ENCODE assay signal across 38 cellular contexts in the genomic region with DNA sequence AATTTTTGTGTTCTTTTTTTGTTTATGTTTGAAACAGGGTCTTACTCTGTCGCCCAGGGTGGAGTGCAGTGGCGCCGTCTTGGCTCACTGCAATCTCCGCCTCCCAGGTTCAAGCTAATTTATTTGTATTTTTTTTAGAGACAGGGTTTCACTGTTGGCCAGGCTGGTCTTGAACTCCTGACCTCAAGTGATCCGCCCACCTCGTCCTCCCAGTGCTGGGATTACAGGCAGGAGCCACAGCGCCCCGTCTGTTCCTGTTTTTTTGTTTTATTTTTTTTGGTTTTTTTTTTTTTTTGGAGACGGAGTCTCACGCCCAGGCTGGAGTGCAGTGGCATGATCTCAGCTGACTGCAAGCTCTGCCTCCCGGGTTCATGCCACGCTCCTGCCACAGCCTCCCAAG. TPM values are rescaled to one million over a fixed set of nuclear protein-coding genes. Genes with fewer than 3 reads are reported as not detected.
"Had no signal": no experiment of that assay in that cellular context is flagged by ENCODE, and none has a peak within 500 bp of the region (broad histone marks: within the 10 kb centered on the region; RNA-seq: fewer than 3 reads in every experiment).

No MANE protein-coding gene starts in this region.

- ATAC-seq: activated CD4-positive, alpha-beta T cell treated with anti-CD3 and anti-CD28 coated beads for 36 hours; activated CD4-positive, CD25-positive, alpha-beta regulatory T cell treated with anti-CD3 and anti-CD28 coated beads, Interleukin-2, amount 50 U/mL, for 24 hours; activated CD8-positive, alpha-beta memory T cell treated with anti-CD3 and anti-CD28 coated beads, Interleukin-2, amount 10 ng/mL, durations not matched to agents 7 days and 5 days; activated CD8-positive, alpha-beta T cell treated with anti-CD3 and anti-CD28 coated beads, Interleukin-2, amount 10 ng/mL, durations not matched to agents 7 days and 5 days; activated naive CD8-positive, alpha-beta T cell treated with anti-CD3 and anti-CD28 coated beads, Interleukin-2, amount 50 U/mL, for 24 hours had no signal

- H3K27ac ChIP-seq: ascending aorta, cardiac muscle cell, VCaP had no signal

- H3K9me3 Mint-ChIP-seq: activated CD4-positive, alpha-beta memory T cell treated with anti-CD3 and anti-CD28 coated beads, Interleukin-2, amount 10 ng/mL, durations not matched to agents 7 days and 5 days; activated CD4-positive, alpha-beta T cell treated with anti-CD3 and anti-CD28 coated beads, Interleukin-2, amount 10 ng/mL, durations not matched to agents 7 days and 5 days; activated naive CD4-positive, alpha-beta T cell treated with anti-CD3 and anti-CD28 coated beads, Interleukin-2, amount 10 ng/mL, durations not matched to agents 7 days and 5 days; activated naive CD4-positive, alpha-beta T cell treated with anti-CD3 and anti-CD28 coated beads, Interleukin-2, amount 50 U/mL, for 24 hours; activated naive CD8-positive, alpha-beta T cell treated with anti-CD3 and anti-CD28 coated beads, Interleukin-2, amount 10 ng/mL, durations not matched to agents 7 days and 5 days; activated naive CD8-positive, alpha-beta T cell treated with anti-CD3 and anti-CD28 coated beads, Interleukin-2, amount 50 U/mL, for 24 hours; activated T-cell treated with anti-CD3 and anti-CD28 coated beads, Interleukin-2, amount 50 U/mL, for 24 hours; activated T-helper 2 cell treated with anti-CD3 and anti-CD28 coated beads, Interferon-gamma antibody, Interleukin-2, Interleukin-4, amounts not matched to agents 10 μg/mL and 5 μg/mL and 100 μg/mL, durations not matched to agents 14 hours and 24 hours and 36 hours; brain; central memory CD8-positive, alpha-beta T cell; T-helper 1 cell treated with Interleukin-12 subunit alpha and Interleukin-12 subunit beta and Interleukin-4 antibody, amounts not matched to agents 30 μg/mL and 1 μg/mL, for 36 hours; T-helper 2 cell treated with Interferon-gamma antibody and Interleukin-4, amounts not matched to agents 5 μg/mL and 100 μg/mL, for 36 hours had no signal

- H3K9me3 ChIP-seq: ascending aorta had no signal

- H3K27ac Mint-ChIP-seq: activated CD4-positive, alpha-beta memory T cell treated with anti-CD3 and anti-CD28 coated beads, Interleukin-2, amount 10 ng/mL, durations not matched to agents 7 days and 5 days; activated CD4-positive, alpha-beta T cell treated with anti-CD3 and anti-CD28 coated beads for 36 hours; activated CD4-positive, alpha-beta T cell treated with anti-CD3 and anti-CD28 coated beads, Interleukin-2, amount 10 ng/mL, durations not matched to agents 7 days and 5 days; activated CD8-positive, alpha-beta memory T cell treated with anti-CD3 and anti-CD28 coated beads, Interleukin-2, amount 10 ng/mL, durations not matched to agents 7 days and 5 days; activated CD8-positive, alpha-beta T cell treated with anti-CD3 and anti-CD28 coated beads, Interleukin-2, amount 10 ng/mL, durations not matched to agents 7 days and 5 days; activated naive CD4-positive, alpha-beta T cell treated with anti-CD3 and anti-CD28 coated beads, Interleukin-2, amount 10 ng/mL, durations not matched to agents 7 days and 5 days; activated naive CD4-positive, alpha-beta T cell treated with anti-CD3 and anti-CD28 coated beads, Interleukin-2, amount 50 U/mL, for 24 hours; activated naive CD8-positive, alpha-beta T cell; activated naive CD8-positive, alpha-beta T cell treated with anti-CD3 and anti-CD28 coated beads, Interleukin-2, amount 10 ng/mL, durations not matched to agents 7 days and 5 days; activated naive CD8-positive, alpha-beta T cell treated with anti-CD3 and anti-CD28 coated beads, Interleukin-2, amount 50 U/mL, for 24 hours; activated T-cell treated with anti-CD3 and anti-CD28 coated beads, Interleukin-2, amount 50 U/mL, for 24 hours; activated T-helper 2 cell treated with anti-CD3 and anti-CD28 coated beads, Interferon-gamma antibody, Interleukin-2, Interleukin-4, amounts not matched to agents 10 μg/mL and 5 μg/mL and 100 μg/mL, durations not matched to agents 14 hours and 24 hours and 36 hours; brain; T-helper 1 cell treated with Interleukin-12 subunit alpha and Interleukin-12 subunit beta and Interleukin-4 antibody, amounts not matched to agents 30 μg/mL and 1 μg/mL, for 36 hours; T-helper 2 cell treated with Interferon-gamma antibody and Interleukin-4, amounts not matched to agents 5 μg/mL and 100 μg/mL, for 36 hours had no signal

- H3K36me3 Mint-ChIP-seq: activated CD8-positive, alpha-beta memory T cell treated with anti-CD3 and anti-CD28 coated beads, Interleukin-2, amount 10 ng/mL, durations not matched to agents 7 days and 5 days; activated naive CD4-positive, alpha-beta T cell treated with anti-CD3 and anti-CD28 coated beads, Interleukin-2, amount 10 ng/mL, durations not matched to agents 7 days and 5 days; activated naive CD4-positive, alpha-beta T cell treated with anti-CD3 and anti-CD28 coated beads, Interleukin-2, amount 50 U/mL, for 24 hours; activated naive CD8-positive, alpha-beta T cell; activated naive CD8-positive, alpha-beta T cell treated with anti-CD3 and anti-CD28 coated beads, Interleukin-2, amount 10 ng/mL, durations not matched to agents 7 days and 5 days; brain had no signal

- H3K4me3 ChIP-seq: ascending aorta, cardiac muscle cell had no signal

- H3K4me1 Mint-ChIP-seq: activated CD8-positive, alpha-beta memory T cell treated with anti-CD3 and anti-CD28 coated beads, Interleukin-2, amount 10 ng/mL, durations not matched to agents 7 days and 5 days; activated naive CD4-positive, alpha-beta T cell treated with anti-CD3 and anti-CD28 coated beads, Interleukin-2, amount 10 ng/mL, durations not matched to agents 7 days and 5 days; activated naive CD4-positive, alpha-beta T cell treated with anti-CD3 and anti-CD28 coated beads, Interleukin-2, amount 50 U/mL, for 24 hours; activated naive CD8-positive, alpha-beta T cell treated with anti-CD3 and anti-CD28 coated beads, Interleukin-2, amount 50 U/mL, for 24 hours; brain; central memory CD8-positive, alpha-beta T cell had no signal

- DNase-seq: activated CD4-positive, alpha-beta memory T cell treated with anti-CD3 and anti-CD28 coated beads, Interleukin-2, amount 10 ng/mL, durations not matched to agents 7 days and 5 days; activated CD4-positive, alpha-beta T cell treated with anti-CD3 and anti-CD28 coated beads for 1 hour; activated CD4-positive, alpha-beta T cell treated with anti-CD3 and anti-CD28 coated beads for 36 hours; activated CD4-positive, alpha-beta T cell treated with anti-CD3 and anti-CD28 coated beads for 48 hours; activated CD4-positive, alpha-beta T cell treated with anti-CD3 and anti-CD28 coated beads, Interleukin-2, amount 10 ng/mL, durations not matched to agents 7 days and 5 days; activated CD4-positive, alpha-beta T cell treated with anti-CD3 and anti-CD28 coated beads, Interleukin-2, amount 50 U/mL, for 48 hours; activated CD4-positive, CD25-positive, alpha-beta regulatory T cell; activated CD8-positive, alpha-beta memory T cell treated with anti-CD3 and anti-CD28 coated beads for 24 hours; activated CD8-positive, alpha-beta memory T cell treated with anti-CD3 and anti-CD28 coated beads, Interleukin-2, amount 10 ng/mL, durations not matched to agents 7 days and 5 days; activated CD8-positive, alpha-beta memory T cell treated with anti-CD3 and anti-CD28 coated beads, Interleukin-2, amount 50 U/mL, for 48 hours; activated CD8-positive, alpha-beta T cell treated with anti-CD3 and anti-CD28 coated beads, Interleukin-2, amount 10 ng/mL, durations not matched to agents 7 days and 5 days; activated effector memory CD4-positive, alpha-beta T cell treated with Interleukin-2 at 50 U/mL for 16 hours; activated gamma-delta T cell; activated naive CD4-positive, alpha-beta T cell treated with anti-CD3 and anti-CD28 coated beads, Interleukin-2, amount 10 ng/mL, durations not matched to agents 7 days and 5 days; activated naive CD4-positive, alpha-beta T cell treated with Interleukin-2 at 50 U/mL for 16 hours; activated naive CD8-positive, alpha-beta T cell treated with anti-CD3 and anti-CD28 coated beads, Interleukin-2, amount 10 ng/mL, durations not matched to agents 7 days and 5 days; activated naive CD8-positive, alpha-beta T cell treated with anti-CD3 and anti-CD28 coated beads, Interleukin-2, amount 50 U/mL, for 24 hours; activated T-cell treated with anti-CD3 and anti-CD28 coated beads, Interleukin-2, amount 50 U/mL, for 24 hours; activated T-cell treated with anti-CD3 and anti-CD28 coated beads, Interleukin-2, amount 50 U/mL, for 48 hours; amygdala; anterior cingulate cortex; caudate nucleus; cerebellar nuclear complex; T-helper 2 cell; T-helper 9 cell had no signal

- H3K27me3 Mint-ChIP-seq: activated CD4-positive, alpha-beta T cell treated with anti-CD3 and anti-CD28 coated beads, Interleukin-2, amount 10 ng/mL, durations not matched to agents 7 days and 5 days; activated naive CD8-positive, alpha-beta T cell treated with anti-CD3 and anti-CD28 coated beads, Interleukin-2, amount 50 U/mL, for 24 hours; central memory CD8-positive, alpha-beta T cell had no signal

- FAIRE-seq: bronchial epithelial cell, TTC549 had no signal

- H3K36me3 ChIP-seq: ascending aorta, cardiac muscle cell had no signal

- H3K27me3 ChIP-seq: ascending aorta, cardiac muscle cell had no signal

- H3K4me3 Mint-ChIP-seq: activated CD4-positive, alpha-beta memory T cell treated with anti-CD3 and anti-CD28 coated beads, Interleukin-2, amount 10 ng/mL, durations not matched to agents 7 days and 5 days; activated CD4-positive, alpha-beta T cell treated with anti-CD3 and anti-CD28 coated beads for 36 hours; activated CD4-positive, alpha-beta T cell treated with anti-CD3 and anti-CD28 coated beads, Interleukin-2, amount 10 ng/mL, durations not matched to agents 7 days and 5 days; activated CD8-positive, alpha-beta memory T cell treated with anti-CD3 and anti-CD28 coated beads, Interleukin-2, amount 10 ng/mL, durations not matched to agents 7 days and 5 days; activated CD8-positive, alpha-beta T cell treated with anti-CD3 and anti-CD28 coated beads, Interleukin-2, amount 10 ng/mL, durations not matched to agents 7 days and 5 days; activated naive CD4-positive, alpha-beta T cell treated with anti-CD3 and anti-CD28 coated beads, Interleukin-2, amount 10 ng/mL, durations not matched to agents 7 days and 5 days; activated naive CD4-positive, alpha-beta T cell treated with anti-CD3 and anti-CD28 coated beads, Interleukin-2, amount 50 U/mL, for 24 hours; activated naive CD8-positive, alpha-beta T cell; activated naive CD8-positive, alpha-beta T cell treated with anti-CD3 and anti-CD28 coated beads, Interleukin-2, amount 10 ng/mL, durations not matched to agents 7 days and 5 days; activated naive CD8-positive, alpha-beta T cell treated with anti-CD3 and anti-CD28 coated beads, Interleukin-2, amount 50 U/mL, for 24 hours; activated T-cell treated with anti-CD3 and anti-CD28 coated beads, Interleukin-2, amount 50 U/mL, for 24 hours; brain; central memory CD8-positive, alpha-beta T cell; T-helper 1 cell treated with Interleukin-12 subunit alpha and Interleukin-12 subunit beta and Interleukin-4 antibody, amounts not matched to agents 30 μg/mL and 1 μg/mL, for 36 hours; T-helper 2 cell treated with Interferon-gamma antibody and Interleukin-4, amounts not matched to agents 5 μg/mL and 100 μg/mL, for 36 hours had no signal

- H3K4me1 ChIP-seq: ascending aorta had no signal

RNA-seq across cellular contexts. Expression of gene PIANP, which starts 14.5 kb away (rescaled TPM):
- total RNA-seq: activated CD4-positive, alpha-beta memory T cell treated with anti-CD3 and anti-CD28 coated beads, Interleukin-2, amount 10 ng/mL, durations not matched to agents 7 days and 5 days; activated CD4-positive, alpha-beta T cell treated with anti-CD3 and anti-CD28 coated beads, Interleukin-2, amount 10 ng/mL, durations not matched to agents 7 days and 5 days; activated CD8-positive, alpha-beta memory T cell treated with anti-CD3 and anti-CD28 coated beads, Interleukin-2, amount 10 ng/mL, durations not matched to agents 7 days and 5 days; activated CD8-positive, alpha-beta T cell treated with anti-CD3 and anti-CD28 coated beads, Interleukin-2, amount 10 ng/mL, durations not matched to agents 7 days and 5 days; activated T-helper 2 cell treated with anti-CD3 and anti-CD28 coated beads, Interferon-gamma antibody, Interleukin-2, Interleukin-4, amounts not matched to agents 10 μg/mL and 5 μg/mL and 100 μg/mL, durations not matched to agents 14 hours and 24 hours and 36 hours; ascending aorta; bronchial epithelial cell had no signal
